1 cellular context compared by ENCODE assay signal in genomic region chr18:50879302-50880107, GRCh38.
TF ChIP-seq lines count a peak whose summit lies in the region.

No MANE protein-coding gene starts in this region.

TF ChIP-seq in GM23338, 12 proteins besides CTCF, POLR2A, EP300 and RAD21 (continued from another document):
- TF ChIP-seq ZNF331 (CRISPR knock-in tag; IDR thresholded peaks at IDR 0.05; ENCODE audit: low read depth) = no peak
- no peak for TF ChIP-seq STAT1 (IDR thresholded peaks at IDR 0.05; ENCODE audit: unreplicated experiment)
- no peak for TF ChIP-seq JUNB (IDR thresholded peaks at IDR 0.05; ENCODE audit: unreplicated experiment)
- TF ChIP-seq EZH2phosphoT487 (IDR thresholded peaks at IDR 0.05; ENCODE audit: unreplicated experiment) = no peak
- TF ChIP-seq ETS1 (IDR thresholded peaks at IDR 0.05) = no peak
- no peak for TF ChIP-seq EZH2 (IDR thresholded peaks at IDR 0.05; ENCODE audit: low read depth, unreplicated experiment)
- no peak for TF ChIP-seq ZNF462 (CRISPR knock-in tag; IDR thresholded peaks at IDR 0.05)
- no peak for TF ChIP-seq POLR2AphosphoS5 (IDR thresholded peaks at IDR 0.05; ENCODE audit: low read depth)
- TF ChIP-seq ZNF114 (CRISPR knock-in tag; IDR thresholded peaks at IDR 0.05) = no peak
- no peak for TF ChIP-seq CREB1 (CRISPR knock-in tag; IDR thresholded peaks at IDR 0.05; ENCODE audit: low read depth)
